ENCODE assay signal across 9 cellular contexts in the genomic region with DNA sequence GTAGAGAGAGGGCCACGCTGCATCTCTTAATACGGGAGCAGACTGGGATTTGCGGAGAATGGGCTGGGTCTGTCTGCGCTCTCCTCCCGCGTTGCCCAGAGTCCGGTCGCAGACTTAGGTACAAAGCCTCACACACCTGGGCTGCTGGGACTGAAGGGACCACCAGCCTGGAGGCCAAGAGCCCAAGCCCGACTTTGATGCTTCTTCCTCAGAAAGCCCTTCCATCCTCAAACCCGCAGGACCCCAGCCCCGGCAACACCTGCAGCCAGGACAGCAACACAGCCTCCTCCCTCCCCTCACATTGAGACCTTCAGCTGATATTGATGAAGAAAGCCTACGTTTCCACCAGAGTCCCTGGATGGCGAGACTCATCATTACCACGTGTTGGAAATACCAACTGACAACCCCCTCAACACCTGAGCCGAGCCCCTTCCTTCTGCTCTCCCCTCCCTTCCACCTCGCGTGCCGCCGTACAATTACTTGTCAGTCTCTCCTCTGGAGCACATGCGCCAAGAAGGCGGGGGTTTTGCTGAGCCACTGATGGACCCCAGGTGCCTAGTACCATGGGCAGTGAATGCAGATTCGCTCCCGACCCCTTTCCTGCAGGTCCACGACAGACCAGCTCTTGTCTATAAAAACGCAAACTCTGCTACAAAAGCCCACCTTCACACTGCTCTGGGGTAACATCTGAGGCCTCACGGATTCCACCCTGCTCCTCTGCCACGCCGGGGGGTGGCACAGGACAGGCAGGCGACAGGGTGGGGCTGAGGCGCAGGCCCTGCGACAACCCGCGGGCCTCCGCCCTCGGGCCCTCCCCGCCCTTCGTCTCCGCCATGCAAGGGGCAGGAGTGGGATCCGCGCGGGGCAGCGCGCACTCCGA. TPM values are rescaled to one million over a fixed set of nuclear protein-coding genes. Genes with fewer than 3 reads are reported as not detected.
DNase-seq lines count a peak whose midpoint lies in the region; ATAC-seq and TF ChIP-seq lines count a peak whose summit lies in the region.
"Had no signal": no experiment of that assay in that cellular context is flagged by ENCODE, and none has a peak within 500 bp of the region (broad histone marks: within the 10 kb centered on the region; RNA-seq: fewer than 3 reads in every experiment).

No MANE protein-coding gene starts in this region.

- no peak for TF ChIP-seq POLR2A in body of pancreas (IDR thresholded peaks at IDR 0.05)

- H3K36me3 Mint-ChIP-seq in CD8-positive, alpha-beta memory T cell = peaks cover 0 to 36% (median 0%) of the 10 kb centered on the region in 3 donors
- H3K36me3 Mint-ChIP-seq in mesothelial cell of epicardium = peaks cover 12% of the 10 kb centered on the region

- ATAC-seq in HG03159 (IDR thresholded peaks at IDR 0.05; ENCODE audit: unreplicated experiment) (peak; percentile 19), body of pancreas (no peak), HG03354 (IDR thresholded peaks at IDR 0.05; ENCODE audit: poor library complexity, severe bottlenecking, unreplicated experiment) (no peak), HG03520 (IDR thresholded peaks at IDR 0.05; ENCODE audit: unreplicated experiment) (no peak), HG03378 (IDR thresholded peaks at IDR 0.05; ENCODE audit: unreplicated experiment) (no peak)

- peak overlapping the region; percentile 70 to 96 (median 87) for H3K27ac Mint-ChIP-seq in CD8-positive, alpha-beta memory T cell
- peak overlapping the region; percentile 92 for H3K27ac Mint-ChIP-seq in mesothelial cell of epicardium

- H3K4me3 ChIP-seq in CD8-positive, alpha-beta memory T cell (ENCODE audit: low read length) = peak overlapping the region; percentile 95
- H3K4me3 ChIP-seq in body of pancreas = peak overlapping the region; percentile 44 to 92

- peak overlapping the region; percentile 90 for H3K27ac ChIP-seq in CD8-positive, alpha-beta memory T cell (ENCODE audit: low read depth, low read length)
- H3K27ac ChIP-seq in body of pancreas = peak overlapping the region; percentile 75 to 79 (median 77)

- peaks cover 15 to 34% (median 24%) of the 10 kb centered on the region in 3 donors for H3K4me1 Mint-ChIP-seq in CD8-positive, alpha-beta memory T cell
- peaks cover 26% of the 10 kb centered on the region for H3K4me1 Mint-ChIP-seq in mesothelial cell of epicardium

- no peak for TF ChIP-seq CTCF in body of pancreas (IDR thresholded peaks at IDR 0.05)
- TF ChIP-seq CTCF in mesothelial cell of epicardium (IDR thresholded peaks at IDR 0.05; ENCODE audit: unreplicated experiment) = no peak

- DNase-seq in CD8-positive, alpha-beta memory T cell = no peak
- DNase-seq in body of pancreas (no peak), mesothelial cell of epicardium (ENCODE audit: low spot score in 2 of 2, unreplicated experiment in 2 of 2) (no peak), H4 (ENCODE audit: low spot score) (no peak)

- no peaks in the 10 kb centered on the region for H3K9me3 ChIP-seq in CD8-positive, alpha-beta memory T cell (ENCODE audit: low read length)
- H3K9me3 ChIP-seq in body of pancreas = no peaks in the 10 kb centered on the region

- no peaks in the 10 kb centered on the region for H3K9me3 Mint-ChIP-seq in CD8-positive, alpha-beta memory T cell
- no peaks in the 10 kb centered on the region for H3K9me3 Mint-ChIP-seq in mesothelial cell of epicardium

- POLR2A ChIA-PET in CD8-positive, alpha-beta memory T cell (lab: Charles Lee) = interaction anchor here (1.0 to 1.2 kb wide), 2 partner anchors 14 to 15 kb away, joined by 3 read pairs; partner anchors contain the start of gene NTMT1

- intact Hi-C loops in body of pancreas (cut with DNase I) = loop anchor here (10.0 kb wide), 1 partner anchor 154 kb away; no protein-coding TSS in a partner anchor

- 7 to 11% methylated on average over 15 to 40 of the region's 44 CpGs for WGBS in body of pancreas, 2 donors

- peaks cover 15% of the 10 kb centered on the region for H3K4me1 ChIP-seq in CD8-positive, alpha-beta memory T cell (ENCODE audit: insufficient read depth, low read length)
- peaks cover 28% of the 10 kb centered on the region for H3K4me1 ChIP-seq in body of pancreas

- no peaks in the 10 kb centered on the region for H3K27me3 ChIP-seq in CD8-positive, alpha-beta memory T cell (ENCODE audit: insufficient read depth, low read length, poor library complexity, severe bottlenecking)
- no peaks in the 10 kb centered on the region for H3K27me3 ChIP-seq in body of pancreas

- peaks cover 24% of the 10 kb centered on the region for H3K36me3 ChIP-seq in CD8-positive, alpha-beta memory T cell (ENCODE audit: insufficient read depth, low read length)
- H3K36me3 ChIP-seq in body of pancreas (replicated peaks in 1 of 2; ENCODE audit: insufficient read depth in 1 of 2, low read depth in 2 of 2) = peaks cover 6 to 17% of the 10 kb centered on the region in 2 donors

- CTCF ChIA-PET in CD8-positive, alpha-beta memory T cell (lab: Charles Lee) = interaction anchor here (0.9 to 8.8 kb wide), 6 partner anchors 14 to 510 kb away, joined by 3 to 75 read pairs (median 5); partner anchors contain the start of genes IER5L and NTMT1

- peak overlapping the region; percentile 79 to 91 (median 84) for H3K4me3 Mint-ChIP-seq in CD8-positive, alpha-beta memory T cell
- peak overlapping the region; percentile 70 for H3K4me3 Mint-ChIP-seq in mesothelial cell of epicardium

- peaks cover 0 to 3% of the 10 kb centered on the region in 2 donors for H3K27me3 Mint-ChIP-seq in CD8-positive, alpha-beta memory T cell
- no peaks in the 10 kb centered on the region for H3K27me3 Mint-ChIP-seq in mesothelial cell of epicardium (ENCODE audit: low read depth)

RNA-seq across cellular contexts. Expression of gene ASB6, which starts 0.8 kb away (rescaled TPM):
- 10 to 100 TPM; 28.0 to 28.3 TPM for total RNA-seq in CD8-positive, alpha-beta memory T cell
- polyA plus RNA-seq in CD8-positive, alpha-beta memory T cell = 31.0 TPM
- total RNA-seq in body of pancreas = 10 to 100 TPM; 12.7 to 14.5 TPM
- 24.5 to 26.2 TPM (median 24.6 TPM) in 3 replicates for total RNA-seq in mesothelial cell of epicardium
- 8.3 and 13.3 TPM in 2 replicates for total RNA-seq in H4 (2014; rRNA removed; shearing (Covaris generic))

RNA-seq across cellular contexts. Expression of gene NTMT1, which starts 15.1 kb away (rescaled TPM):
- total RNA-seq in CD8-positive, alpha-beta memory T cell = 10 to 100 TPM; 65.5 to 68.9 TPM
- 48.6 TPM for polyA plus RNA-seq in CD8-positive, alpha-beta memory T cell
- total RNA-seq in body of pancreas (10 to 100 TPM; 11.2 to 14.5 TPM), mesothelial cell of epicardium (30.7 to 33.3 TPM (median 33.0 TPM) in 3 replicates)
- 42.0 and 47.8 TPM in 2 replicates for total RNA-seq in H4 (2014; rRNA removed; shearing (Covaris generic))

RNA-seq across cellular contexts. Expression of gene C9orf50, which starts 20.2 kb away (rescaled TPM):
- total RNA-seq in CD8-positive, alpha-beta memory T cell = not detected
- polyA plus RNA-seq in CD8-positive, alpha-beta memory T cell = not detected
- total RNA-seq in body of pancreas = not detected
- 0.23 to 0.87 TPM (median 0.69 TPM) in 3 replicates for total RNA-seq in mesothelial cell of epicardium
- not detected in 2 replicates for total RNA-seq in H4 (2014; rRNA removed; shearing (Covaris generic))
- total RNA-seq: LHCN-M2 had no signal

RNA-seq across cellular contexts. Expression of gene PRRX2, which starts 24.3 kb away (rescaled TPM):
- total RNA-seq in CD8-positive, alpha-beta memory T cell = under 1 TPM; 0.35 to 0.66 TPM
- not detected for polyA plus RNA-seq in CD8-positive, alpha-beta memory T cell
- total RNA-seq in body of pancreas (1 to 10 TPM in 1 of 2 donors, not detected in 1; 1.0 TPM), mesothelial cell of epicardium (7.5 to 10.1 TPM (median 8.7 TPM) in 3 replicates)
- total RNA-seq in H4 (2014; rRNA removed; shearing (Covaris generic)) = 16.5 and 18.9 TPM in 2 replicates
- total RNA-seq: LHCN-M2 had no signal
